21 cellular contexts compared by ENCODE assay signal in genomic region chr22:42623756-42624446, GRCh38. TPM values are rescaled to one million over a fixed set of nuclear protein-coding genes. Genes with fewer than 3 reads are reported as not detected.
DNase-seq lines count a peak whose midpoint lies in the region; ATAC-seq and TF ChIP-seq lines count a peak whose summit lies in the region.
"Had no signal": no experiment of that assay in that cellular context is flagged by ENCODE, and none has a peak within 500 bp of the region (broad histone marks: within the 10 kb centered on the region; RNA-seq: fewer than 3 reads in every experiment).

No MANE protein-coding gene starts in this region.

- H3K79me2 ChIP-seq in H9 (ENCODE audit: insufficient read depth, low read length) (no peaks in the 10 kb centered on the region), OCI-LY3 (ENCODE audit: low read length) (no peaks in the 10 kb centered on the region)

- H3K9me3 Mint-ChIP-seq in H9, result no peaks in the 10 kb centered on the region
- no peaks in the 10 kb centered on the region for H3K9me3 Mint-ChIP-seq in stimulated activated memory B cell treated with anti-CD40 and anti-IgM and Interleukin-4, amounts not matched to agents 10 μg/mL and 1 μg/mL and 100 μg/mL, for 72 hours
- H3K9me3 Mint-ChIP-seq in progenitor cell of endocrine pancreas (ENCODE audit: low read depth), result no peaks in the 10 kb centered on the region
- H3K9me3 Mint-ChIP-seq: T-helper 2 cell treated with Interferon-gamma antibody and Interleukin-4, amounts not matched to agents 5 μg/mL and 100 μg/mL, for 36 hours had no signal

- H3K4me2 ChIP-seq in H9 (ENCODE audit: insufficient read depth, insufficient read length, low read length) (no peak overlapping the region), OCI-LY3 (ENCODE audit: low read length) (no peak overlapping the region)

- H2BK12ac ChIP-seq in H9 (ENCODE audit: insufficient read length, low read depth, low read length), result no peak overlapping the region

- no peak overlapping the region for H2BK15ac ChIP-seq in H9 (ENCODE audit: low read depth, low read length)

- no peak overlapping the region for H4K91ac ChIP-seq in H9 (ENCODE audit: insufficient read length, low read depth, low read length)

- no peak overlapping the region for H2AK5ac ChIP-seq in H9 (ENCODE audit: insufficient read length, low read length)

- no peak overlapping the region for H3K23ac ChIP-seq in H9 (ENCODE audit: insufficient read length, low read depth, low read length)

- H3K4me1 ChIP-seq in H9 (ENCODE audit: insufficient read depth, low read length) (no peaks in the 10 kb centered on the region), OCI-LY3 (ENCODE audit: low read length) (peaks cover 8% of the 10 kb centered on the region), gastroesophageal sphincter (peaks cover 0 to 43% (median 6%) of the 10 kb centered on the region in 3 donors)

- H3K4me1 Mint-ChIP-seq in H9 (peaks cover 3 to 10% of the 10 kb centered on the region in 2 experiments; a peak in 3 of 4 replicates), progenitor cell of endocrine pancreas (ENCODE audit: low read depth) (no peaks in the 10 kb centered on the region)
- H3K4me1 Mint-ChIP-seq in stimulated activated memory B cell treated with anti-CD40 and anti-IgM and Interleukin-4, amounts not matched to agents 10 μg/mL and 1 μg/mL and 100 μg/mL, for 72 hours, result peaks cover 37% of the 10 kb centered on the region

- no peak overlapping the region for H3K9ac ChIP-seq in H9 (ENCODE audit: extremely low read depth, insufficient read length, low read length)
- H3K9ac ChIP-seq in OCI-LY3 (ENCODE audit: low read length), result no peak overlapping the region

- no peak overlapping the region for H3K18ac ChIP-seq in H9 (ENCODE audit: insufficient read length, low read depth, low read length)

- H3K9me3 ChIP-seq in H9 (ENCODE audit: control insufficient read depth, low read depth, low read length), result no peaks in the 10 kb centered on the region
- no peaks in the 10 kb centered on the region for H3K9me3 ChIP-seq in OCI-LY3 (ENCODE audit: insufficient read depth, low read length)
- no peaks in the 10 kb centered on the region for H3K9me3 ChIP-seq in gastroesophageal sphincter
- H3K9me3 ChIP-seq: testis had no signal

- H2BK5ac ChIP-seq in H9 (ENCODE audit: insufficient read length, low read length), result no peak overlapping the region

- no peak overlapping the region for H4K5ac ChIP-seq in H9 (ENCODE audit: insufficient read length, low read depth, low read length)

- no peak overlapping the region for H2BK20ac ChIP-seq in H9 (ENCODE audit: low read depth, low read length, poor library complexity, severe bottlenecking)

- H3K27ac Mint-ChIP-seq in H9, result peak overlapping the region in 2 of 3 experiments; percentile 34 to 63; a peak in 2 of 7 replicates
- peak overlapping the region; percentile 76 for H3K27ac Mint-ChIP-seq in stimulated activated memory B cell treated with anti-CD40 and anti-IgM and Interleukin-4, amounts not matched to agents 10 μg/mL and 1 μg/mL and 100 μg/mL, for 72 hours
- no peak overlapping the region for H3K27ac Mint-ChIP-seq in progenitor cell of endocrine pancreas
- H3K27ac Mint-ChIP-seq: T-helper 2 cell treated with Interferon-gamma antibody and Interleukin-4, amounts not matched to agents 5 μg/mL and 100 μg/mL, for 36 hours had no signal

- no peak overlapping the region for H2BK120ac ChIP-seq in H9 (ENCODE audit: low read depth, low read length, poor library complexity, severe bottlenecking)

- no peak for TF ChIP-seq POLR2A in gastroesophageal sphincter (IDR thresholded peaks at IDR 0.05)

- no peaks in the 10 kb centered on the region for H3K79me1 ChIP-seq in H9 (ENCODE audit: insufficient read depth, low read depth, low read length, poor library complexity, severe bottlenecking)

- no peak overlapping the region for H2AFZ ChIP-seq in H9 (ENCODE audit: low read length)
- H2AFZ ChIP-seq in OCI-LY3 (ENCODE audit: low read depth, low read length), result no peak overlapping the region

- H3K14ac ChIP-seq in H9 (ENCODE audit: insufficient read depth, low read length), result no peak overlapping the region

- H3K4me3 ChIP-seq in OCI-LY3 (ENCODE audit: low read length) (no peak overlapping the region), gastroesophageal sphincter (no peak overlapping the region)
- H3K4me3 ChIP-seq: skin epidermis, testis had no signal

- WGBS in H9 (ENCODE audit: extremely low coverage, insufficient read length, low lambda C conversion rate), result no CpG with 5 or more reads among the region's 29 CpGs
- 23 to 80% methylated on average over 7 to 10 of the region's 29 CpGs for WGBS in gastroesophageal sphincter (ENCODE audit: low coverage in 1 of 2), 2 donors

- H3K4me3 Mint-ChIP-seq in H9 (no peak overlapping the region), progenitor cell of endocrine pancreas (ENCODE audit: low read depth) (no peak overlapping the region)
- peak overlapping the region; percentile 18 for H3K4me3 Mint-ChIP-seq in stimulated activated memory B cell treated with anti-CD40 and anti-IgM and Interleukin-4, amounts not matched to agents 10 μg/mL and 1 μg/mL and 100 μg/mL, for 72 hours
- H3K4me3 Mint-ChIP-seq: T-helper 2 cell treated with Interferon-gamma antibody and Interleukin-4, amounts not matched to agents 5 μg/mL and 100 μg/mL, for 36 hours had no signal

- H3K27me3 Mint-ChIP-seq in H9 (ENCODE audit: low read depth) (no peaks in the 10 kb centered on the region), progenitor cell of endocrine pancreas (no peaks in the 10 kb centered on the region)
- no peaks in the 10 kb centered on the region for H3K27me3 Mint-ChIP-seq in stimulated activated memory B cell treated with anti-CD40 and anti-IgM and Interleukin-4, amounts not matched to agents 10 μg/mL and 1 μg/mL and 100 μg/mL, for 72 hours

- TF ChIP-seq CTCF in H9 (conservative IDR thresholded peaks at IDR 0.05) (no peak), OCI-LY3 (IDR thresholded peaks at IDR 0.05; ENCODE audit: low read depth, low read length) (no peak), gastroesophageal sphincter (IDR thresholded peaks at IDR 0.05) (no peak), progenitor cell of endocrine pancreas (IDR thresholded peaks at IDR 0.05; ENCODE audit: unreplicated experiment) (no peak)

- ATAC-seq in gastroesophageal sphincter (no peak), HG02610 (IDR thresholded peaks at IDR 0.05; ENCODE audit: unreplicated experiment) (no peak)
- ATAC-seq in stimulated activated memory B cell treated with anti-CD40 and anti-IgM and Interleukin-4, amounts not matched to agents 10 μg/mL and 1 μg/mL and 100 μg/mL, for 72 hours, result peak; percentile 42
- ATAC-seq: foreskin keratinocyte had no signal

- H4K8ac ChIP-seq in H9 (replicated peaks; ENCODE audit: insufficient read length, low read depth, low read length), result no peak overlapping the region

- H3K36me3 Mint-ChIP-seq in H9 (ENCODE audit: insufficient read depth in 1 of 3, low read depth in 3 of 3), result peaks cover 3 to 43% (median 33%) of the 10 kb centered on the region in 3 experiments
- peaks cover 34% of the 10 kb centered on the region for H3K36me3 Mint-ChIP-seq in stimulated activated memory B cell treated with anti-CD40 and anti-IgM and Interleukin-4, amounts not matched to agents 10 μg/mL and 1 μg/mL and 100 μg/mL, for 72 hours
- H3K36me3 Mint-ChIP-seq in progenitor cell of endocrine pancreas (ENCODE audit: insufficient read depth), result peaks cover 9% of the 10 kb centered on the region

- no peak for TF ChIP-seq EP300 in gastroesophageal sphincter (IDR thresholded peaks at IDR 0.05)

- H3K36me3 ChIP-seq in OCI-LY3 (replicated peaks; ENCODE audit: low read depth, low read length) (peaks cover 33% of the 10 kb centered on the region), gastroesophageal sphincter (peaks cover 0 to 88% of the 10 kb centered on the region in 2 donors)

- H3T11ph ChIP-seq in H9 (ENCODE audit: low read length), result no peak overlapping the region

- no peak overlapping the region for H3K4ac ChIP-seq in H9 (ENCODE audit: low read depth, low read length)

- DNase-seq in H9 (no peak), progenitor cell of endocrine pancreas (ENCODE audit: low spot score, unreplicated experiment) (no peak), foreskin melanocyte (no peak), amygdala (lab: John Stamatoyannopoulos, UW) (no peak)
- DNase-seq: activated CD4-positive, alpha-beta T cell treated with anti-CD3 and anti-CD28 coated beads for 48 hours; activated CD8-positive, alpha-beta memory T cell treated with anti-CD3 and anti-CD28 coated beads, Interleukin-2, amount 50 U/mL, for 48 hours; activated gamma-delta T cell treated with Interleukin-2 at 50 U/mL for 16 hours; DMS 273 treated with DMSO at 0.1 percent for 48 hours; foreskin keratinocyte; HCEC 1CT; NCI-H446 treated with DMSO at 0.1 percent for 48 hours; occipital lobe; stimulated activated CD4-positive, alpha-beta T cell treated with anti-CD3 and anti-CD28 coated beads, Interleukin-4, amount 100 ng/mL, for 24 hours; testis had no signal

- no peak overlapping the region for H3K56ac ChIP-seq in H9 (ENCODE audit: insufficient read length, low read depth, low read length)

- H3K23me2 ChIP-seq in H9 (ENCODE audit: insufficient read length, low read depth, low read length, poor library complexity, severe bottlenecking), result no peaks in the 10 kb centered on the region

- H3K27ac ChIP-seq in H9 (ENCODE audit: insufficient read length, low read depth, low read length), result no peak overlapping the region
- 0 out of 2 replicates have a peak overlapping the region, but pooled peaks have one; percentile 10 for H3K27ac ChIP-seq in OCI-LY3 (ENCODE audit: low read length)
- peak overlapping the region in 3 of 4 donors; percentile 49 to 64 (median 54) for H3K27ac ChIP-seq in gastroesophageal sphincter
- H3K27ac ChIP-seq: foreskin keratinocyte had no signal

- H3K27me3 ChIP-seq in H9 (ENCODE audit: insufficient read depth, low read length) (no peaks in the 10 kb centered on the region), OCI-LY3 (ENCODE audit: low read depth, low read length) (no peaks in the 10 kb centered on the region), gastroesophageal sphincter (no peaks in the 10 kb centered on the region)
- H3K27me3 ChIP-seq: foreskin keratinocyte, testis had no signal

- H4K20me1 ChIP-seq in H9 (ENCODE audit: control insufficient read depth, insufficient read depth, insufficient read length) (no peaks in the 10 kb centered on the region), OCI-LY3 (ENCODE audit: insufficient read depth, low read length) (no peaks in the 10 kb centered on the region)

RNA-seq across cellular contexts. Expression of gene POLDIP3, which starts 9.2 kb away (rescaled TPM):
- total RNA-seq in H9 (2021), result 90.8 and 91.6 TPM in 2 replicates
- 10 to 100 TPM; 30.6 to 50.7 (median 37.2) TPM for total RNA-seq in gastroesophageal sphincter
- 77.5 and 82.4 TPM in 2 replicates for total RNA-seq in progenitor cell of endocrine pancreas

RNA-seq across cellular contexts. Expression of gene ATP5MGL, which starts 16.5 kb away (rescaled TPM):
- 0.48 and 0.68 TPM in 2 replicates for total RNA-seq in H9 (2021)
- 1 to 10 TPM in 1 of 4 donors, not detected in 3; 1.8 TPM for total RNA-seq in gastroesophageal sphincter
- total RNA-seq in progenitor cell of endocrine pancreas, result 0.40 and 0.89 TPM in 2 replicates
- total RNA-seq: HT1080 had no signal

RNA-seq across cellular contexts. Expression of gene CYB5R3, which starts 25.3 kb away (rescaled TPM):
- total RNA-seq in H9 (2021) (97.4 and 99.7 TPM in 2 replicates), gastroesophageal sphincter (100 to 1,000 TPM; 127 to 268 (median 155) TPM), progenitor cell of endocrine pancreas (77.3 and 85.9 TPM in 2 replicates)
